9 cellular contexts compared by ENCODE assay signal in the genomic region with DNA sequence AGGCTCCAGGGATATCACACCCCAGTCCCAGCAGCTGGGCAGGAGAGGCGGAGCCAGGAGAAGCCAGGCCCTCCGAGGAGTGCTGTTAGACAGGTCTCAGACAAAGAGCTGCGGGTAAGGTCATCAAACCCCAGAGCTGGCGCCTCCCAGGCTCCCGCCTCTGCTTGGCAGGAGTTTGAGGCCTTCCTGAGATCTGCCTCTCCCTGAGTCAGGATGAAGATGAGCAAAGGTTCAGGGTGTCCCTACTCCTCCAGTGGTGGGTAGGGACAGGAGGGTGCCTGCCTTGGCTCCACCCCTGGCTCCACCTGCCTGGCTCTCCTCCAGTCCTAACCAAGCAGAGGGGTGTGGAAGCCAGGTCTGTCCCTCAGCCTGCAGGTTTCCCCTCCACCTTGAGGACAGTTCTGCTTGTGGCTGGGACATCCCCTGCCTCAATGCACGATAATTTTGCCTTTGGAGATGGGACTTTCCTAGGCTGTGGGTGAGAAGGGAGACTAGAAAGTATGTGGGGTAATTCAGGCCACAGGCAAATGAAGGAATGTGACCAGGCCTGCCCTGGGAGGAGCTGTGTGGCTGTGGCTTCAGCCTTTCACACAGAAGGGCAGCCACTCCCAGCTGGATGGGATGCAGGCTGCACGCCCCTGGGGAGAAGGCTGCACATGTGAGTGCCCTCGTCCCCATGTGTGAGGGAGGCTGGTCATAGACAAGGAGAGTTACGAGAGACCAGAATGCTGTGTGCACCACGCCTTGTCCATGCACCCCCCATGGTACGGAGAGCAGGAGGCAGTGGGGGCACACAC. TPM values are rescaled to one million over a fixed set of nuclear protein-coding genes. Genes with fewer than 3 reads are reported as not detected.
DNase-seq lines count a peak whose midpoint lies in the region; ATAC-seq and TF ChIP-seq lines count a peak whose summit lies in the region.
"Had no signal": no experiment of that assay in that cellular context is flagged by ENCODE, and none has a peak within 500 bp of the region (broad histone marks: within the 10 kb centered on the region; RNA-seq: fewer than 3 reads in every experiment).

No MANE protein-coding gene starts in this region.

- no peak for TF ChIP-seq CTCF in omental fat pad (IDR thresholded peaks at IDR 0.05)
- no peak for TF ChIP-seq CTCF in coronary artery (IDR thresholded peaks at IDR 0.05)

- H3K4me3 ChIP-seq in coronary artery = no peak overlapping the region

- peak overlapping the region in 1 of 2 donors; percentile 1 for H3K4me3 Mint-ChIP-seq in activated T-cell treated with anti-CD3 and anti-CD28 coated beads, Interleukin-2, amount 50 U/mL, for 72 hours

- peaks cover 7% of the 10 kb centered on the region for H3K27me3 Mint-ChIP-seq in activated T-cell treated with anti-CD3 and anti-CD28 coated beads, Interleukin-2, amount 50 U/mL, for 72 hours (ENCODE audit: low read depth)

- DNase-seq in activated T-cell treated with anti-CD3 and anti-CD28 coated beads, Interleukin-2, amount 50 U/mL, for 72 hours = no peak
- DNase-seq in activated T-cell treated with anti-CD3 and anti-CD28 coated beads, Interleukin-2, amount 50 U/mL, for 48 hours = no peak
- DNase-seq in astrocyte of the hippocampus (ENCODE audit: low read depth, low spot score) (peak; percentile 67), omental fat pad (ENCODE audit: low spot score) (no peak), coronary artery (ENCODE audit: low spot score) (no peak), germinal center (ENCODE audit: low spot score) (no peak)
- DNase-seq: left cardiac atrium had no signal

- no peaks in the 10 kb centered on the region for H3K9me3 Mint-ChIP-seq in activated T-cell treated with anti-CD3 and anti-CD28 coated beads, Interleukin-2, amount 50 U/mL, for 72 hours

- H3K4me1 Mint-ChIP-seq in activated T-cell treated with anti-CD3 and anti-CD28 coated beads, Interleukin-2, amount 50 U/mL, for 72 hours (ENCODE audit: low read depth) = peaks cover 12% of the 10 kb centered on the region

- peak; percentile 43 to 49 for ATAC-seq in activated T-cell treated with anti-CD3 and anti-CD28 coated beads, Interleukin-2, amount 50 U/mL, for 72 hours (replicated peaks in 1 of 2)
- ATAC-seq in HG02981 (IDR thresholded peaks at IDR 0.05; ENCODE audit: unreplicated experiment) (peak; percentile 55), omental fat pad (ENCODE audit: low FRiP score) (peak; percentile 13), HG03354 (IDR thresholded peaks at IDR 0.05; ENCODE audit: poor library complexity, severe bottlenecking, unreplicated experiment) (no peak)

- H3K27ac ChIP-seq in coronary artery = no peak overlapping the region

- H3K27ac Mint-ChIP-seq in activated T-cell treated with anti-CD3 and anti-CD28 coated beads, Interleukin-2, amount 50 U/mL, for 72 hours = no peak overlapping the region

- H3K36me3 Mint-ChIP-seq in activated T-cell treated with anti-CD3 and anti-CD28 coated beads, Interleukin-2, amount 50 U/mL, for 72 hours (ENCODE audit: insufficient read depth in 2 of 2) = no peaks in the 10 kb centered on the region

RNA-seq across cellular contexts. Expression of gene PLEKHG6, which starts 2.2 kb away (rescaled TPM):
- total RNA-seq in activated T-cell treated with anti-CD3 and anti-CD28 coated beads, Interleukin-2, amount 50 U/mL, for 72 hours = not detected
- total RNA-seq in omental fat pad = 10 to 100 TPM; 10.1 to 77.1 (median 13.8) TPM

RNA-seq across cellular contexts. Expression of gene TNFRSF1A, which starts 29.1 kb away (rescaled TPM):
- total RNA-seq in activated T-cell treated with anti-CD3 and anti-CD28 coated beads, Interleukin-2, amount 50 U/mL, for 72 hours = 10 to 100 TPM; 48.4 to 52.1 TPM
- 100 to 1,000 TPM; 279 to 689 (median 317) TPM for total RNA-seq in omental fat pad

Comparison
In these comparisons a context has a peak if more than half of its experiments do, and no peak if none do; other contexts are left out.
1. RNA of gene PLEKHG6, which starts 2.2 kb away (total RNA-seq): 10.1 to 77.1 TPM in omental fat pad; not detected in activated T-cell treated with anti-CD3 and anti-CD28 coated beads, Interleukin-2, amount 50 U/mL, for 72 hours; every median in the first group is over 10 times any median in the second.
2. RNA of gene TNFRSF1A, which starts 29.1 kb away (total RNA-seq): 279 to 689 TPM in omental fat pad; 48.4 to 52.1 TPM in activated T-cell treated with anti-CD3 and anti-CD28 coated beads, Interleukin-2, amount 50 U/mL, for 72 hours; every median in the first group is over 4 times any median in the second.